In genomic region chr3:164303894-164304293, GRCh38 we compare ENCODE assay signal across 32 cellular contexts.
DNase-seq lines count a peak whose midpoint lies in the region; ATAC-seq, FAIRE-seq and TF ChIP-seq lines count a peak whose summit lies in the region.
"Had no signal": no experiment of that assay in that cellular context is flagged by ENCODE, and none has a peak within 500 bp of the region (broad histone marks: within the 10 kb centered on the region; RNA-seq: fewer than 3 reads in every experiment).

No MANE protein-coding gene starts in this region.

- H3K9me3 ChIP-seq in endodermal cell (ENCODE audit: control insufficient read depth, low read length) = peaks cover 6% of the 10 kb centered on the region
- peaks cover 0 to 4% of the 10 kb centered on the region in 2 donors for H3K9me3 ChIP-seq in kidney (ENCODE audit: control insufficient read depth in 1 of 2, low read length in 2 of 2)
- H3K9me3 ChIP-seq: BE2C, Caco-2 had no signal

- TF ChIP-seq CTCF in endodermal cell (conservative IDR thresholded peaks at IDR 0.05) (no peak), kidney (IDR thresholded peaks at IDR 0.05; ENCODE audit: borderline replicate concordance, extremely low read depth, insufficient read depth) (no peak)

- peaks cover 93% of the 10 kb centered on the region for H3K36me3 ChIP-seq in endodermal cell (ENCODE audit: control insufficient read depth, insufficient read depth, low read length)
- no peaks in the 10 kb centered on the region for H3K36me3 ChIP-seq in kidney (ENCODE audit: control insufficient read depth in 1 of 2, insufficient read depth in 2 of 2, low read length in 2 of 2)
- H3K36me3 ChIP-seq: BE2C; BLaER1; BLaER1 treated with 17β-estradiol and CSF1 and Interleukin-3, amounts not matched to agents 10 nM and 100 nM had no signal

- H3K9me3 Mint-ChIP-seq in endodermal cell = peaks cover 5% of the 10 kb centered on the region
- H3K9me3 Mint-ChIP-seq in activated T-helper 17 cell treated with anti-CD3 and anti-CD28 coated beads, Interleukin-2, amount 50 U/mL, for 72 hours = peaks cover 11% of the 10 kb centered on the region

- ATAC-seq in HG03175 (IDR thresholded peaks at IDR 0.05; ENCODE audit: unreplicated experiment) = no peak
- no peak for ATAC-seq in activated T-helper 17 cell treated with anti-CD3 and anti-CD28 coated beads, Interleukin-2, amount 50 U/mL, for 72 hours (replicated peaks)
- ATAC-seq: A549; CD8-positive, alpha-beta T cell had no signal

- H3K4me1 Mint-ChIP-seq in endodermal cell = no peaks in the 10 kb centered on the region
- no peaks in the 10 kb centered on the region for H3K4me1 Mint-ChIP-seq in activated T-helper 17 cell treated with anti-CD3 and anti-CD28 coated beads, Interleukin-2, amount 50 U/mL, for 72 hours
- H3K4me1 Mint-ChIP-seq: B cell; CD14-positive monocyte; CD4-positive, alpha-beta memory T cell; CD4-positive, CD25-positive, alpha-beta regulatory T cell; CD8-positive, alpha-beta memory T cell had no signal

- H3K9ac ChIP-seq in endodermal cell (ENCODE audit: extremely low read depth, low read length, poor library complexity, severe bottlenecking) = no peak overlapping the region
- H3K9ac ChIP-seq in kidney (ENCODE audit: low read length in 2 of 2) = no peak overlapping the region
- H3K9ac ChIP-seq: BLaER1; BLaER1 treated with 17β-estradiol and CSF1 and Interleukin-3, amounts not matched to agents 10 nM and 100 nM had no signal

- no peaks in the 10 kb centered on the region for H3K27me3 ChIP-seq in endodermal cell (ENCODE audit: control insufficient read depth, insufficient read depth, low read length, poor library complexity, severe bottlenecking)
- H3K27me3 ChIP-seq: BE2C; BLaER1; BLaER1 treated with 17β-estradiol and CSF1 and Interleukin-3, amounts not matched to agents 10 nM and 100 nM had no signal

- H3K36me3 Mint-ChIP-seq in endodermal cell (ENCODE audit: low read depth) = peaks cover 42% of the 10 kb centered on the region
- no peaks in the 10 kb centered on the region for H3K36me3 Mint-ChIP-seq in activated T-helper 17 cell treated with anti-CD3 and anti-CD28 coated beads, Interleukin-2, amount 50 U/mL, for 72 hours (ENCODE audit: low read depth)
- H3K36me3 Mint-ChIP-seq: CD14-positive monocyte; CD4-positive, alpha-beta memory T cell; CD4-positive, CD25-positive, alpha-beta regulatory T cell; CD8-positive, alpha-beta memory T cell; CD8-positive, alpha-beta T cell had no signal

- peak; percentile 66 for FAIRE-seq in kidney (lab: Jason Lieb, UNC)
- FAIRE-seq: D721Med had no signal

- 88 to 96% methylated on average over 1 of the region's 1 CpG for WGBS in endodermal cell (ENCODE audit: insufficient coverage in 1 of 2, insufficient read length in 1 of 2), 2 experiments

- no peak overlapping the region for H3K4me3 Mint-ChIP-seq in endodermal cell
- H3K4me3 Mint-ChIP-seq in activated T-helper 17 cell treated with anti-CD3 and anti-CD28 coated beads, Interleukin-2, amount 50 U/mL, for 72 hours = no peak overlapping the region
- H3K4me3 Mint-ChIP-seq: B cell; CD14-positive monocyte; CD4-positive, alpha-beta memory T cell; CD4-positive, alpha-beta T cell; CD4-positive, CD25-positive, alpha-beta regulatory T cell; CD8-positive, alpha-beta memory T cell; CD8-positive, alpha-beta T cell had no signal

- H3K27me3 Mint-ChIP-seq in endodermal cell (ENCODE audit: insufficient read depth) = no peaks in the 10 kb centered on the region
- H3K27me3 Mint-ChIP-seq in activated T-helper 17 cell treated with anti-CD3 and anti-CD28 coated beads, Interleukin-2, amount 50 U/mL, for 72 hours = no peaks in the 10 kb centered on the region
- H3K27me3 Mint-ChIP-seq: B cell; CD4-positive, alpha-beta memory T cell; CD4-positive, alpha-beta T cell; CD4-positive, CD25-positive, alpha-beta regulatory T cell; CD8-positive, alpha-beta memory T cell had no signal

- intact Hi-C loops in kidney (cut with DNase I) = no loop called here

- no peak overlapping the region for H3K27ac ChIP-seq in endodermal cell (ENCODE audit: low read depth, low read length)
- H3K27ac ChIP-seq in kidney (ENCODE audit: low read depth in 2 of 2, low read length in 2 of 2) = no peak overlapping the region
- H3K27ac ChIP-seq: 22Rv1; A549; BLaER1; BLaER1 treated with 17β-estradiol and CSF1 and Interleukin-3, amounts not matched to agents 10 nM and 100 nM; C4-2B had no signal

- no peak for DNase-seq in endodermal cell
- no peak for DNase-seq in kidney
- DNase-seq: 8988T; ACHN; AML-193; BE2C; C1 segment of cervical spinal cord; Caco-2; Calu3; CD4-positive, alpha-beta memory T cell; CD4-positive, alpha-beta T cell; CD4-positive, CD25-positive, alpha-beta regulatory T cell; CD8-positive, alpha-beta memory T cell; CD8-positive, alpha-beta T cell; COR-L47; DMS 273 treated with DMSO at 0.1 percent for 48 hours; DMS153; DMS53; DMS79; DMS79 treated with DMSO at 0.1 percent for 48 hours; DND-41; EL had no signal

- no peak overlapping the region for H3K27ac Mint-ChIP-seq in endodermal cell
- H3K27ac Mint-ChIP-seq in activated T-helper 17 cell treated with anti-CD3 and anti-CD28 coated beads, Interleukin-2, amount 50 U/mL, for 72 hours = no peak overlapping the region
- H3K27ac Mint-ChIP-seq: B cell; CD14-positive monocyte; CD4-positive, alpha-beta memory T cell; CD4-positive, alpha-beta T cell; CD4-positive, CD25-positive, alpha-beta regulatory T cell; CD8-positive, alpha-beta memory T cell; CD8-positive, alpha-beta T cell had no signal

- H3K4me1 ChIP-seq in endodermal cell (ENCODE audit: control insufficient read depth, insufficient read depth, low read length) = no peaks in the 10 kb centered on the region
- H3K4me1 ChIP-seq in kidney (ENCODE audit: control insufficient read depth in 1 of 2, insufficient read depth in 1 of 2, low read depth in 1 of 2, low read length in 2 of 2) = no peaks in the 10 kb centered on the region
- H3K4me1 ChIP-seq: A549; BE2C; BLaER1; BLaER1 treated with 17β-estradiol and CSF1 and Interleukin-3, amounts not matched to agents 10 nM and 100 nM; Caco-2 had no signal

- H3K4me3 ChIP-seq in endodermal cell (ENCODE audit: low read length) = peak overlapping the region; percentile 27
- no peak overlapping the region for H3K4me3 ChIP-seq in kidney (ENCODE audit: low read length in 2 of 2)
- H3K4me3 ChIP-seq: A549; BLaER1; BLaER1 treated with 17β-estradiol and CSF1 and Interleukin-3, amounts not matched to agents 10 nM and 100 nM had no signal
